Comparison of ENCODE assay signal across 8 cellular contexts in the genomic region with DNA sequence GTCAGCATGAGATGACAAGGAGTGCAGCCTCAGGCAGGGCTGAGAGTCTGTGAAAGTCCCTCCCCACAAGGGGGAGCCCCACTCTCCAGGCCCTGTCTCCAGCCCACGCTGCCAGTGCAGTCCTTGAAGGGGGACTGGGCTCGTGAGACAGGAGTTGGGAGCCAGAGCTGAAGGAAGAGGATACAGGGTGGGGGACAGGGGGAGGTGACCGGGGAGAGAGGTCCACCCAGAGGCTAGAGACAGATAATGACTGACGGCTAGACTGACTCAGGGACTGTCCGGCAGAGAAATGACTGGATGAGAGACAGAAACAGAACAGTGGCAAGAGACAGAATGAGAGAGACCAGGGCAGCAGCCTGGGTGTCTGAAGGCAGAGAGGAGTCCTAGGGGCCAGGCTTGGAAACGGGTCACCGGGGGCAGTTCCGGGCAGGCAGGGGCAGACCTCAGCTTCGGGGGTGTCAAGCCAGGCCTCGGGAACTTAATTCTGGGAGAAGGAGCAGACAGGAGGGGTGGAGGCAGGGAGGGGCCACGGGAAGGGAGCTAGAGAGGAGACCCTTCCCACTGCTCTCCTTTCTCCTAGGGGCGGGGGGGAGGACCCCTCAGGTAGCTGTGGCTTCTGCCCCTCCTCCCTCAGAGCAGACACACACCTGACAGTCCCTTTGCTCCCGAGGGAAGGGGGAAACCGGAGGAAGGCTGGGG. TPM values are rescaled to one million over a fixed set of nuclear protein-coding genes. Genes with fewer than 3 reads are reported as not detected.
DNase-seq lines count a peak whose midpoint lies in the region; ATAC-seq and TF ChIP-seq lines count a peak whose summit lies in the region.

No MANE protein-coding gene starts in this region.

- CTCF ChIA-PET in AG04450 (lab: Charles Lee), result interaction anchor here (0.6 to 12.0 kb wide), 29 partner anchors 9 to 501 kb away, joined by 3 to 262 read pairs (median 4); no protein-coding TSS in a partner anchor
- CTCF ChIA-PET in activated CD8-positive, alpha-beta memory T cell treated with anti-CD3 and anti-CD28 coated beads, Interleukin-2, amount 10 ng/mL, durations not matched to agents 7 days and 5 days (lab: Charles Lee), result interaction anchor here (0.8 to 19.1 kb wide), 19 partner anchors 10 to 486 kb away, joined by 3 to 867 read pairs (median 5); a partner anchor contains a TSS

- TF ChIP-seq CTCF in AG04450 (IDR thresholded peaks at IDR 0.05; ENCODE audit: low read depth, low read length) (peak; percentile 92), fibroblast of lung (conservative IDR thresholded peaks at IDR 0.05 in 1 of 2, IDR thresholded peaks at IDR 0.05 in 1 of 2; ENCODE audit: low read depth in 1 of 2, low read length in 2 of 2) (peak; percentile 74 to 83), neural progenitor cell (IDR thresholded peaks at IDR 0.05) (peak; percentile 87), type B pancreatic cell (conservative IDR thresholded peaks at IDR 0.05) (peak; percentile 82)

- POLR2A ChIA-PET in AG04450 (lab: Yijun Ruan, JAX), result interaction anchor here (0.9 to 1.5 kb wide), 4 partner anchors 9 to 79 kb away, joined by 3 to 4 read pairs (median 3); no protein-coding TSS in a partner anchor

- peaks cover 43% of the 10 kb centered on the region for H3K36me3 ChIP-seq in HUES64 (ENCODE audit: insufficient read depth, low read length)
- H3K36me3 ChIP-seq in fibroblast of lung (ENCODE audit: control insufficient read depth, insufficient read depth, low read length), result peaks cover 22% of the 10 kb centered on the region
- peaks cover 3% of the 10 kb centered on the region for H3K36me3 ChIP-seq in neural progenitor cell

- H3K36me3 Mint-ChIP-seq in activated CD8-positive, alpha-beta memory T cell treated with anti-CD3 and anti-CD28 coated beads, Interleukin-2, amount 10 ng/mL, durations not matched to agents 7 days and 5 days, result peaks cover 11% of the 10 kb centered on the region
- H3K36me3 Mint-ChIP-seq in neural progenitor cell (peaks cover 18% of the 10 kb centered on the region), type B pancreatic cell (no peaks in the 10 kb centered on the region)

- H3K27me3 ChIP-seq in AG04450 (ENCODE audit: control insufficient read depth, insufficient read depth, low read length) (no peaks in the 10 kb centered on the region), HUES64 (ENCODE audit: insufficient read depth, low read length) (peaks cover 5% of the 10 kb centered on the region; the same call in 1 of the 2 replicates), fibroblast of lung (ENCODE audit: control insufficient read depth, insufficient read depth, low read length) (no peaks in the 10 kb centered on the region), neural progenitor cell (no peaks in the 10 kb centered on the region)

- H3K4me3 ChIP-seq in AG04450 (ENCODE audit: low read depth, low read length), result peak overlapping the region; percentile 61
- H3K4me3 ChIP-seq in HUES64 (ENCODE audit: low read length), result peak overlapping the region; percentile 63
- peak overlapping the region; percentile 53 to 63 (median 56) for H3K4me3 ChIP-seq in fibroblast of lung (replicated peaks in 1 of 4; ENCODE audit: control extremely low read depth in 1 of 4, insufficient read depth in 1 of 4, low read depth in 3 of 4, low read length in 4 of 4)
- peak overlapping the region; percentile 92 for H3K4me3 ChIP-seq in neural progenitor cell

- H3K4me2 ChIP-seq in fibroblast of lung (ENCODE audit: extremely low read depth, insufficient read depth, low read length) (peak overlapping the region; percentile 87), neural progenitor cell (peak overlapping the region; percentile 94)

- H3F3A ChIP-seq in neural progenitor cell (ENCODE audit: low read depth), result peaks cover 38% of the 10 kb centered on the region

- H3K4me3 Mint-ChIP-seq in activated CD8-positive, alpha-beta memory T cell treated with anti-CD3 and anti-CD28 coated beads, Interleukin-2, amount 10 ng/mL, durations not matched to agents 7 days and 5 days, result peak overlapping the region; percentile 67
- H3K4me3 Mint-ChIP-seq in neural progenitor cell (peak overlapping the region; percentile 89), type B pancreatic cell (peak overlapping the region; percentile 97)

- H3K27ac ChIP-seq in AG04450 (ENCODE audit: low read depth, low read length) (peak overlapping the region; percentile 21), HUES64 (ENCODE audit: low read depth, low read length) (no peak overlapping the region), fibroblast of lung (ENCODE audit: insufficient read depth, low read length) (peak overlapping the region; percentile 8), neural progenitor cell (no peak overlapping the region)

- no peaks in the 10 kb centered on the region for H4K20me1 ChIP-seq in fibroblast of lung (ENCODE audit: control insufficient read depth, extremely low read depth, insufficient read depth, low read length)
- peaks cover 48% of the 10 kb centered on the region for H4K20me1 ChIP-seq in neural progenitor cell (ENCODE audit: low read depth)

- no peak for DNase-seq in AG04450 (ENCODE audit: low read depth, low spot score)
- peak; percentile 79 for DNase-seq in activated CD8-positive, alpha-beta memory T cell treated with anti-CD3 and anti-CD28 coated beads, Interleukin-2, amount 10 ng/mL, durations not matched to agents 7 days and 5 days
- peak; percentile 53 for DNase-seq in fibroblast of lung (ENCODE audit: low read depth in 2 of 2)
- peak; percentile 87 for DNase-seq in neural progenitor cell (ENCODE audit: low spot score)
- no peak for DNase-seq in type B pancreatic cell (ENCODE audit: extremely low spot score, unreplicated experiment)
- DNase-seq in NCI-H1436 treated with DMSO at 0.1 percent for 48 hours (lab: John Stamatoyannopoulos, UW), result no peak

- ATAC-seq in GM19397 (IDR thresholded peaks at IDR 0.05; ENCODE audit: unreplicated experiment), result peak; percentile 43
- ATAC-seq in activated CD8-positive, alpha-beta memory T cell treated with anti-CD3 and anti-CD28 coated beads, Interleukin-2, amount 10 ng/mL, durations not matched to agents 7 days and 5 days, result peak; percentile 64

- no peaks in the 10 kb centered on the region for H3K9me3 Mint-ChIP-seq in activated CD8-positive, alpha-beta memory T cell treated with anti-CD3 and anti-CD28 coated beads, Interleukin-2, amount 10 ng/mL, durations not matched to agents 7 days and 5 days (ENCODE audit: low read depth)
- H3K9me3 Mint-ChIP-seq in neural progenitor cell (no peaks in the 10 kb centered on the region), type B pancreatic cell (no peaks in the 10 kb centered on the region)

- H2AFZ ChIP-seq in fibroblast of lung (ENCODE audit: low read length), result no peak overlapping the region
- peak overlapping the region; percentile 63 for H2AFZ ChIP-seq in neural progenitor cell (replicated peaks)

- peaks cover 16% of the 10 kb centered on the region for H3K4me1 Mint-ChIP-seq in activated CD8-positive, alpha-beta memory T cell treated with anti-CD3 and anti-CD28 coated beads, Interleukin-2, amount 10 ng/mL, durations not matched to agents 7 days and 5 days
- H3K4me1 Mint-ChIP-seq in neural progenitor cell (peaks cover 24% of the 10 kb centered on the region), type B pancreatic cell (ENCODE audit: unreplicated experiment) (peaks cover 14% of the 10 kb centered on the region)

- peaks cover 6% of the 10 kb centered on the region for H3K79me2 ChIP-seq in fibroblast of lung (ENCODE audit: control insufficient read depth, insufficient read depth, low read length)
- H3K79me2 ChIP-seq in neural progenitor cell (ENCODE audit: low read depth), result peaks cover 7% of the 10 kb centered on the region

- H3K4me1 ChIP-seq in HUES64 (ENCODE audit: insufficient read depth, low read length), result peaks cover 4% of the 10 kb centered on the region
- H3K4me1 ChIP-seq in fibroblast of lung (ENCODE audit: control insufficient read depth, extremely low read depth, insufficient read depth, low read length), result peaks cover 16% of the 10 kb centered on the region
- H3K4me1 ChIP-seq in neural progenitor cell, result peaks cover 5% of the 10 kb centered on the region

- peaks cover 8% of the 10 kb centered on the region for H3K27me3 Mint-ChIP-seq in activated CD8-positive, alpha-beta memory T cell treated with anti-CD3 and anti-CD28 coated beads, Interleukin-2, amount 10 ng/mL, durations not matched to agents 7 days and 5 days
- peaks cover 8% of the 10 kb centered on the region for H3K27me3 Mint-ChIP-seq in neural progenitor cell (ENCODE audit: insufficient read depth, low read depth)
- H3K27me3 Mint-ChIP-seq in type B pancreatic cell, result no peaks in the 10 kb centered on the region

- 12% methylated on average over 13 of the region's 14 CpGs for WGBS in HUES64

- H3K9ac ChIP-seq in HUES64 (ENCODE audit: low read depth, low read length) (peak overlapping the region; percentile 70; the same call in 1 of the 2 replicates), fibroblast of lung (ENCODE audit: insufficient read depth, low read length) (peak overlapping the region; percentile 37), neural progenitor cell (no peak overlapping the region)

- H3K27ac Mint-ChIP-seq in activated CD8-positive, alpha-beta memory T cell treated with anti-CD3 and anti-CD28 coated beads, Interleukin-2, amount 10 ng/mL, durations not matched to agents 7 days and 5 days, result no peak overlapping the region
- H3K27ac Mint-ChIP-seq in neural progenitor cell (peak overlapping the region; percentile 46), type B pancreatic cell (peak overlapping the region; percentile 89)

- H3K9me3 ChIP-seq in AG04450 (ENCODE audit: control insufficient read depth, insufficient read depth, low read length), result no peaks in the 10 kb centered on the region
- H3K9me3 ChIP-seq in HUES64 (ENCODE audit: insufficient read depth, low read depth, low read length), result no peaks in the 10 kb centered on the region
- H3K9me3 ChIP-seq in fibroblast of lung (ENCODE audit: control insufficient read depth, insufficient read depth, low read depth, low read length), result no peaks in the 10 kb centered on the region
- H3K9me3 ChIP-seq in neural progenitor cell (ENCODE audit: low read depth), result no peaks in the 10 kb centered on the region

RNA-seq across cellular contexts. Expression of a gene that starts 0.9 kb away (rescaled TPM):
- polyA plus RNA-seq in AG04450 (2011; rRNA removed) (10.1 and 11.0 TPM in 2 replicates), fibroblast of lung (5.0 and 6.5 TPM in 2 replicates)
- 13.6 and 18.6 TPM in 2 replicates for polyA minus RNA-seq in AG04450 (2011; rRNA and poly(A)+ RNA removed)
- polyA plus RNA-seq in HUES64 (2013, experiment 1 of 2), result 14.2 TPM
- 17.5 TPM for polyA plus RNA-seq in HUES64 (2013, experiment 2 of 2)
- total RNA-seq in activated CD8-positive, alpha-beta memory T cell treated with anti-CD3 and anti-CD28 coated beads, Interleukin-2, amount 10 ng/mL, durations not matched to agents 7 days and 5 days, result 1 to 10 TPM; 2.4 to 2.5 TPM
- total RNA-seq in fibroblast of lung (5.6 and 6.2 TPM in 2 replicates), neural progenitor cell (ENCODE audit: low replicate concordance) (15.0 and 35.9 TPM in 2 replicates), type B pancreatic cell (ENCODE audit: low replicate concordance) (7.9 and 20.4 TPM in 2 replicates)
- 5.1 and 6.8 TPM in 2 replicates for polyA plus RNA-seq in fibroblast of lung (2012)
- polyA minus RNA-seq in fibroblast of lung (ENCODE audit: low replicate concordance), result 12.8 and 23.3 TPM in 2 replicates

RNA-seq across cellular contexts. Expression of a gene that starts 14.4 kb away (rescaled TPM):
- polyA plus RNA-seq in AG04450 (2011; rRNA removed) (not detected in 2 replicates), fibroblast of lung (not detected in 2 replicates)
- polyA minus RNA-seq in AG04450 (2011; rRNA and poly(A)+ RNA removed), result not detected in 2 replicates
- not detected for polyA plus RNA-seq in HUES64 (2013, experiment 1 of 2)
- polyA plus RNA-seq in HUES64 (2013, experiment 2 of 2), result not detected
- not detected for total RNA-seq in activated CD8-positive, alpha-beta memory T cell treated with anti-CD3 and anti-CD28 coated beads, Interleukin-2, amount 10 ng/mL, durations not matched to agents 7 days and 5 days
- total RNA-seq in fibroblast of lung (under 0.01 TPM in 1 of 2 replicates, not detected in the other), neural progenitor cell (ENCODE audit: low replicate concordance) (not detected in 2 replicates), type B pancreatic cell (ENCODE audit: low replicate concordance) (not detected in 2 replicates)
- not detected in 2 replicates for polyA plus RNA-seq in fibroblast of lung (2012)
- polyA minus RNA-seq in fibroblast of lung (ENCODE audit: low replicate concordance), result not detected in 2 replicates

RNA-seq across cellular contexts. Expression of a gene that starts 21.7 kb away (rescaled TPM):
- polyA plus RNA-seq in AG04450 (2011; rRNA removed), result 282 and 292 TPM in 2 replicates
- polyA minus RNA-seq in AG04450 (2011; rRNA and poly(A)+ RNA removed), result 170 and 211 TPM in 2 replicates
- 218 TPM for polyA plus RNA-seq in HUES64 (2013, experiment 1 of 2)
- polyA plus RNA-seq in HUES64 (2013, experiment 2 of 2), result 191 TPM
- total RNA-seq in activated CD8-positive, alpha-beta memory T cell treated with anti-CD3 and anti-CD28 coated beads, Interleukin-2, amount 10 ng/mL, durations not matched to agents 7 days and 5 days, result 10 to 100 TPM; 66.7 to 95.3 TPM
- 166 and 204 TPM in 2 replicates for total RNA-seq in fibroblast of lung
- polyA plus RNA-seq in fibroblast of lung, result 237 and 276 TPM in 2 replicates
- polyA plus RNA-seq in fibroblast of lung (2012), result 213 and 248 TPM in 2 replicates
- polyA minus RNA-seq in fibroblast of lung (ENCODE audit: low replicate concordance), result 184 and 186 TPM in 2 replicates
- total RNA-seq in neural progenitor cell (ENCODE audit: low replicate concordance), result 154 and 223 TPM in 2 replicates
- total RNA-seq in type B pancreatic cell (ENCODE audit: low replicate concordance), result 153 and 177 TPM in 2 replicates

RNA-seq across cellular contexts. Expression of a gene that starts 38.5 kb away (rescaled TPM):
- polyA plus RNA-seq in AG04450 (2011; rRNA removed) (158 and 173 TPM in 2 replicates), fibroblast of lung (94.0 and 101 TPM in 2 replicates)
- polyA minus RNA-seq in AG04450 (2011; rRNA and poly(A)+ RNA removed), result 136 and 143 TPM in 2 replicates
- polyA plus RNA-seq in HUES64 (2013, experiment 1 of 2), result 159 TPM
- polyA plus RNA-seq in HUES64 (2013, experiment 2 of 2), result 154 TPM
- total RNA-seq in activated CD8-positive, alpha-beta memory T cell treated with anti-CD3 and anti-CD28 coated beads, Interleukin-2, amount 10 ng/mL, durations not matched to agents 7 days and 5 days, result 100 to 1,000 TPM; 172 to 204 TPM
- total RNA-seq in fibroblast of lung (58.3 and 75.1 TPM in 2 replicates), neural progenitor cell (ENCODE audit: low replicate concordance) (184 and 215 TPM in 2 replicates), type B pancreatic cell (ENCODE audit: low replicate concordance) (214 and 342 TPM in 2 replicates)
- polyA plus RNA-seq in fibroblast of lung (2012), result 83.2 and 87.5 TPM in 2 replicates
- 66.3 and 73.4 TPM in 2 replicates for polyA minus RNA-seq in fibroblast of lung (ENCODE audit: low replicate concordance)

RNA-seq across cellular contexts. Expression of a gene that starts 38.9 kb away (rescaled TPM):
- polyA plus RNA-seq in AG04450 (2011; rRNA removed) (119 and 128 TPM in 2 replicates), fibroblast of lung (96.5 and 115 TPM in 2 replicates)
- 89.5 and 94.1 TPM in 2 replicates for polyA minus RNA-seq in AG04450 (2011; rRNA and poly(A)+ RNA removed)
- polyA plus RNA-seq in HUES64 (2013, experiment 1 of 2), result 73.8 TPM
- 68.3 TPM for polyA plus RNA-seq in HUES64 (2013, experiment 2 of 2)
- total RNA-seq in activated CD8-positive, alpha-beta memory T cell treated with anti-CD3 and anti-CD28 coated beads, Interleukin-2, amount 10 ng/mL, durations not matched to agents 7 days and 5 days, result 10 to 100 TPM; 44.6 to 53.2 TPM
- total RNA-seq in fibroblast of lung (55.0 and 60.4 TPM in 2 replicates), neural progenitor cell (ENCODE audit: low replicate concordance) (32.0 and 37.5 TPM in 2 replicates), type B pancreatic cell (ENCODE audit: low replicate concordance) (53.0 and 67.2 TPM in 2 replicates)
- 88.5 and 104 TPM in 2 replicates for polyA plus RNA-seq in fibroblast of lung (2012)
- polyA minus RNA-seq in fibroblast of lung (ENCODE audit: low replicate concordance), result 89.5 and 118 TPM in 2 replicates

Comparison
In these comparisons a context has a peak if more than half of its experiments do, and no peak if none do; other contexts are left out.
1. DNase-seq: peak in activated CD8-positive, alpha-beta memory T cell treated with anti-CD3 and anti-CD28 coated beads, Interleukin-2, amount 10 ng/mL, durations not matched to agents 7 days and 5 days (single experiment), fibroblast of lung (2 of 2) and neural progenitor cell (single experiment); none in AG04450 (single experiment), type B pancreatic cell (single experiment) and NCI-H1436 treated with DMSO at 0.1 percent for 48 hours (single experiment).
2. H3K27ac ChIP-seq: peak in AG04450 (single experiment) and fibroblast of lung (single experiment); none in HUES64 (single experiment) and neural progenitor cell (single experiment).
3. Peak in every context shown above with its lines, with median percentiles within 50 percentile points of each other: H3K4me3 ChIP-seq, CTCF ChIP-seq and H3K4me3 Mint-ChIP-seq.